19 cellular contexts compared by ENCODE assay signal in the genomic region with DNA sequence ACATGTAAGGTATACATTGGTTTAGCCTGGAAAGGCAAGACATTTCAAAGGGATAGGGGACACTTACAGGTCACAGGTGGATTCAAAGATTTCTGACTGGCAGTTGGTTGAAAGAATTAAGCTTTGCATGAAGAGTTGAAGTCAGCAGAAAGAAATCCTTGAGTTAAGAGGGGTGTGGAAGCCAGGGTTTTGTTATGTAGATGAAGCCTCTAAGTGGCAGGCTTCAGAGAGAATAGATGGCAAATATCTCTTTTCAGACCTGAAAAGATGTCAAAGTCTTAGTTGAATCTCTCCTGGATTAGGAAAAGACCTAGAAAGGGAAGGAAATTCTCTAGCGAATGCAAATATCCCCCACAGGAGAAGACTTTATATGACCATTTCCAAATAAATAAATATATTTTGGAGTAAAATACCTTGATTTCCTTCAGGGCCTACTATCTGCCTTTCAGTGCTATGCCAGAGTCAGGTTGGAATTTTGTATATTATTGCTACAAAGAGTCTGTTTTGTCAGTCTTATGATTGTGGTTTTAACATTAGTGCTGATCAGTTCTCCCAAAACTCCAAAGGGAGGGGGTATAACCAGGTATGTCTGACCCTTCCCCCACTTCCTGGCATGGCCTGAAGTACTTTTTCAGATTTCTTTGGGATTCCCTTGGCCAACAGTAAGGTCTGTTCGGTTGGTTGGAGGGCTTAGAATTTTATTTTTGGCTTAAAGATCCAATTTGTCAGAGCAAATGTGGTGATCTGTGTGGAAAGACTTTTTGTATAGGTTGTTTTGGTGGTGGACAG.
A peak's percentile ranks its signal among the peaks of the same experiment; 100 is the strongest.
DNase-seq lines count a peak whose midpoint lies in the region; ATAC-seq, FAIRE-seq and TF ChIP-seq lines count a peak whose summit lies in the region.
"Had no signal": no experiment of that assay in that cellular context is flagged by ENCODE, and none has a peak within 500 bp of the region (broad histone marks: within the 10 kb centered on the region; RNA-seq: fewer than 3 reads in every experiment).

No MANE protein-coding gene starts in this region.

- no peak overlapping the region for H2AFZ ChIP-seq in H1 (ENCODE audit: low read length)

- DNase-seq in ELF-1 (ENCODE audit: low read depth, low spot score), result peak; percentile 73
- DNase-seq in H1 (ENCODE audit: low read depth in 1 of 2, low spot score in 2 of 2), result no peak
- DNase-seq in natural killer cell treated with Interleukin-12 subunit alpha and Interleukin-12 subunit beta and Interleukin-15 and Interleukin-18, amount 100 ng/mL, for 72 hours (ENCODE audit: low spot score), result no peak
- DNase-seq: 8988T; CD8-positive, alpha-beta T cell; KBM-7; NCI-H1105; NCI-H2081; NCI-H510A; NCI-H748 treated with DMSO at 0.1 percent for 48 hours; SHP77; SK-N-SH had no signal

- no peaks in the 10 kb centered on the region for H4K20me1 ChIP-seq in H1 (replicated peaks in 1 of 2; ENCODE audit: control insufficient read depth in 1 of 2, insufficient read depth in 2 of 2, low read length in 2 of 2)

- peak overlapping the region; percentile 47 for H3K4ac ChIP-seq in H1 (replicated peaks; ENCODE audit: insufficient read length, low read depth, low read length)

- TF ChIP-seq CTCF in H1 (IDR thresholded peaks at IDR 0.05; ENCODE audit: control extremely low read depth in 1 of 3, insufficient read depth in 1 of 3, low read depth in 1 of 3, low read length in 3 of 3), result no peak

- 14% methylated on average over 2 of the region's 2 CpGs; no CpG with 5 or more reads in 1 of the 2 experiments for WGBS in H1 (ENCODE audit: extremely low coverage in 1 of 2, insufficient coverage in 1 of 2, insufficient read length in 1 of 2, insufficient replicate concordance in 2 of 2, low coverage in 1 of 2, low lambda C conversion rate in 2 of 2, missing lambda C conversion rate in 1 of 2), 2 experiments

- H3K4me1 Mint-ChIP-seq in stimulated activated memory B cell treated with anti-CD40 and anti-IgM and Interleukin-4, amounts not matched to agents 10 μg/mL and 1 μg/mL and 100 μg/mL, for 72 hours, result peaks cover 9% of the 10 kb centered on the region
- H3K4me1 Mint-ChIP-seq in natural killer cell treated with Interleukin-12 subunit alpha and Interleukin-12 subunit beta and Interleukin-15 and Interleukin-18, amount 100 ng/mL, for 72 hours (ENCODE audit: low read depth in 2 of 2), result no peaks in the 10 kb centered on the region

- H3K23ac ChIP-seq in H1 (ENCODE audit: insufficient read length), result no peak overlapping the region

- peak overlapping the region; percentile 71 for H2AK5ac ChIP-seq in H1 (ENCODE audit: low read depth, low read length)

- no peaks in the 10 kb centered on the region for H3K36me3 Mint-ChIP-seq in stimulated activated memory B cell treated with anti-CD40 and anti-IgM and Interleukin-4, amounts not matched to agents 10 μg/mL and 1 μg/mL and 100 μg/mL, for 72 hours
- peaks cover 6% of the 10 kb centered on the region for H3K36me3 Mint-ChIP-seq in natural killer cell treated with Interleukin-12 subunit alpha and Interleukin-12 subunit beta and Interleukin-15 and Interleukin-18, amount 100 ng/mL, for 72 hours
- H3K36me3 Mint-ChIP-seq: CD8-positive, alpha-beta T cell had no signal

- H2BK12ac ChIP-seq in H1 (ENCODE audit: low read depth, low read length), result peak overlapping the region; percentile 85; the same call in 1 of the 2 replicates

- H4K8ac ChIP-seq in H1 (ENCODE audit: extremely low read depth, insufficient read depth, low read length), result no peak overlapping the region

- CTCF ChIA-PET in H1 (lab: Charles Lee; ENCODE audit: partially characterized antibody), result interaction anchor here (0.6 to 1.0 kb wide), 3 partner anchors 30 to 234 kb away, joined by 3 to 4 read pairs (median 3); no protein-coding TSS in a partner anchor

- H3K23me2 ChIP-seq in H1 (ENCODE audit: low read depth, low read length), result peaks cover 2% of the 10 kb centered on the region; the same call in 1 of the 2 replicates

- POLR2A ChIA-PET in H1 (lab: Charles Lee; ENCODE audit: partially characterized antibody), result interaction anchor here (0.6 to 3.3 kb wide), 19 partner anchors 9 to 388 kb away, joined by 3 to 87 read pairs (median 4); no protein-coding TSS in a partner anchor

- TF ChIP-seq POLR2A in H1 (IDR thresholded peaks at IDR 0.05; ENCODE audit: control extremely low read depth in 1 of 2, low read depth in 2 of 2, low read length in 2 of 2), result no peak

- ATAC-seq in stimulated activated memory B cell treated with anti-CD40 and anti-IgM and Interleukin-4, amounts not matched to agents 10 μg/mL and 1 μg/mL and 100 μg/mL, for 72 hours, result no peak
- ATAC-seq in GM21529 (IDR thresholded peaks at IDR 0.05; ENCODE audit: unreplicated experiment) (no peak), GM18858 (IDR thresholded peaks at IDR 0.05; ENCODE audit: unreplicated experiment) (no peak)
- ATAC-seq in natural killer cell treated with Interleukin-12 subunit alpha and Interleukin-12 subunit beta and Interleukin-15 and Interleukin-18, amount 100 ng/mL, for 72 hours, result no peak
- ATAC-seq: CD8-positive, alpha-beta T cell; HCT116; HepG2 had no signal

- peaks cover 32% of the 10 kb centered on the region for H3K4me1 ChIP-seq in HUES6 (ENCODE audit: control insufficient read depth, insufficient read depth, low read length)
- peaks cover 9 to 26% (median 23%) of the 10 kb centered on the region in 4 experiments for H3K4me1 ChIP-seq in H1 (replicated peaks in 1 of 4; ENCODE audit: control insufficient read depth in 3 of 4, insufficient read depth in 4 of 4, low read length in 3 of 4)

- peak; percentile 97 for FAIRE-seq in H1 (lab: Jason Lieb, UNC)
- FAIRE-seq: HepG2 had no signal

- no peaks in the 10 kb centered on the region for H3K27me3 Mint-ChIP-seq in stimulated activated memory B cell treated with anti-CD40 and anti-IgM and Interleukin-4, amounts not matched to agents 10 μg/mL and 1 μg/mL and 100 μg/mL, for 72 hours
- peaks cover 0 to 24% of the 10 kb centered on the region in 2 donors for H3K27me3 Mint-ChIP-seq in natural killer cell treated with Interleukin-12 subunit alpha and Interleukin-12 subunit beta and Interleukin-15 and Interleukin-18, amount 100 ng/mL, for 72 hours

- no peak overlapping the region for H3K14ac ChIP-seq in H1 (ENCODE audit: insufficient read length)

- no peaks in the 10 kb centered on the region; the same call in 1 of the 2 replicates for H3K79me1 ChIP-seq in H1 (ENCODE audit: low read depth, low read length)

- peak overlapping the region; percentile 85 for H4K5ac ChIP-seq in H1 (ENCODE audit: insufficient read length, low read depth, low read length)

- H3K27me3 ChIP-seq in HUES6 (ENCODE audit: control insufficient read depth, insufficient read depth, low read length) (no peaks in the 10 kb centered on the region; the same call in 1 of the 2 replicates), H1 (replicated peaks in 1 of 4; ENCODE audit: control insufficient read depth in 3 of 4, extremely low read depth in 1 of 4, insufficient read depth in 3 of 4, low read length in 3 of 4) (no peaks in the 10 kb centered on the region)

- TF ChIP-seq EP300 in H1 (IDR thresholded peaks at IDR 0.05; ENCODE audit: borderline replicate concordance in 1 of 2, low read depth in 2 of 2, low read length in 2 of 2), result no peak

- H3K4me3 ChIP-seq in HUES6 (ENCODE audit: low read depth, low read length), result peak overlapping the region; percentile 42
- H3K4me3 ChIP-seq in H1 (ENCODE audit: extremely low read depth in 1 of 4, insufficient read depth in 2 of 4, low read depth in 3 of 4, low read length in 4 of 4), result peak overlapping the region; percentile 3 to 45 (median 16); a peak in 4 of 8 replicates
- H3K4me3 ChIP-seq in iPS-11a (ENCODE audit: low read depth, low read length), result peak overlapping the region; percentile 24

- no peak for TF ChIP-seq RAD21 in H1 (IDR thresholded peaks at IDR 0.05 in 1 of 2, conservative IDR thresholded peaks at IDR 0.05 in 1 of 2; ENCODE audit: low read depth in 2 of 2, low read length in 2 of 2)

- H3K9me3 Mint-ChIP-seq in stimulated activated memory B cell treated with anti-CD40 and anti-IgM and Interleukin-4, amounts not matched to agents 10 μg/mL and 1 μg/mL and 100 μg/mL, for 72 hours, result peaks cover 4% of the 10 kb centered on the region
- peaks cover 6% of the 10 kb centered on the region for H3K9me3 Mint-ChIP-seq in natural killer cell treated with Interleukin-12 subunit alpha and Interleukin-12 subunit beta and Interleukin-15 and Interleukin-18, amount 100 ng/mL, for 72 hours

- H2BK15ac ChIP-seq in H1 (ENCODE audit: low read length), result no peak overlapping the region

- peaks cover 9% of the 10 kb centered on the region; the same call in 1 of the 2 replicates for H3K9me3 ChIP-seq in HUES6 (ENCODE audit: control insufficient read depth, insufficient read depth, low read depth, low read length)
- H3K9me3 ChIP-seq in H1 (ENCODE audit: insufficient read depth in 2 of 2, low read depth in 1 of 2, low read length in 1 of 2), result peaks cover 0 to 3% of the 10 kb centered on the region in 2 experiments; a peak in 1 of 4 replicates
- H3K9me3 ChIP-seq: SK-N-SH had no signal

- H3K56ac ChIP-seq in H1 (replicated peaks; ENCODE audit: insufficient read length, low read depth, low read length), result peak overlapping the region; percentile 13

- H3K36me3 ChIP-seq in HUES6 (ENCODE audit: control insufficient read depth, insufficient read depth, low read length) (peaks cover 25% of the 10 kb centered on the region), H1 (ENCODE audit: control insufficient read depth in 2 of 4, insufficient read depth in 4 of 4, low read length in 3 of 4) (peaks cover 0 to 27% (median 11%) of the 10 kb centered on the region in 4 experiments; a peak in 4 of 8 replicates)

- H3K79me2 ChIP-seq in H1 (ENCODE audit: control insufficient read depth in 1 of 2, insufficient read depth in 2 of 2, low read length in 2 of 2), result peaks cover 0 to 49% of the 10 kb centered on the region in 2 experiments; a peak in 2 of 4 replicates

- H2BK120ac ChIP-seq in H1 (replicated peaks; ENCODE audit: low read depth, low read length), result peak overlapping the region; percentile 82

- H3K9ac ChIP-seq in HUES6 (ENCODE audit: low read length), result peak overlapping the region; percentile 86
- no peak overlapping the region for H3K9ac ChIP-seq in H1 (replicated peaks in 1 of 4; ENCODE audit: extremely low read depth in 1 of 4, low read depth in 3 of 4, low read length in 3 of 4)
- H3K9ac ChIP-seq: SK-N-SH had no signal

- H3K4me2 ChIP-seq in H1 (ENCODE audit: insufficient read depth in 1 of 2, low read depth in 2 of 2, low read length in 2 of 2), result peak overlapping the region; percentile 57 to 95
- H3K4me2 ChIP-seq: SK-N-SH had no signal

- peak overlapping the region; percentile 99 for H3K18ac ChIP-seq in H1 (ENCODE audit: extremely low read depth, low read length)

- H3K27ac ChIP-seq in HUES6 (ENCODE audit: low read depth, low read length), result peak overlapping the region; percentile 94
- H3K27ac ChIP-seq in H1 (ENCODE audit: low read depth, low read length), result peak overlapping the region; percentile 65; the same call in 1 of the 2 replicates

- no peak overlapping the region for H3K4me3 Mint-ChIP-seq in stimulated activated memory B cell treated with anti-CD40 and anti-IgM and Interleukin-4, amounts not matched to agents 10 μg/mL and 1 μg/mL and 100 μg/mL, for 72 hours
- H3K4me3 Mint-ChIP-seq in natural killer cell treated with Interleukin-12 subunit alpha and Interleukin-12 subunit beta and Interleukin-15 and Interleukin-18, amount 100 ng/mL, for 72 hours, result no peak overlapping the region
- H3K4me3 Mint-ChIP-seq: CD8-positive, alpha-beta T cell had no signal

- peak overlapping the region; percentile 92 for H4K91ac ChIP-seq in H1 (replicated peaks; ENCODE audit: insufficient read length, low read length)

- no peak overlapping the region for H3K27ac Mint-ChIP-seq in stimulated activated memory B cell treated with anti-CD40 and anti-IgM and Interleukin-4, amounts not matched to agents 10 μg/mL and 1 μg/mL and 100 μg/mL, for 72 hours
- no peak overlapping the region for H3K27ac Mint-ChIP-seq in natural killer cell treated with Interleukin-12 subunit alpha and Interleukin-12 subunit beta and Interleukin-15 and Interleukin-18, amount 100 ng/mL, for 72 hours
- H3K27ac Mint-ChIP-seq: CD8-positive, alpha-beta T cell had no signal

- peak overlapping the region; percentile 98 for H2BK5ac ChIP-seq in H1 (ENCODE audit: low read depth, low read length)

- H2BK20ac ChIP-seq in H1 (ENCODE audit: low read length), result peak overlapping the region; percentile 37
